In genomic region chr10:3542185-3542611, GRCh38 we compare ENCODE assay signal across 10 cellular contexts.
DNase-seq lines count a peak whose midpoint lies in the region; ATAC-seq and TF ChIP-seq lines count a peak whose summit lies in the region.
"Had no signal": no experiment of that assay in that cellular context is flagged by ENCODE, and none has a peak within 500 bp of the region (broad histone marks: within the 10 kb centered on the region; RNA-seq: fewer than 3 reads in every experiment).

No MANE protein-coding gene starts in this region.

- intact Hi-C loops in sigmoid colon (cut with DNase I), result no loop called here

- peak overlapping the region; percentile 65; the same call in 1 of the 2 replicates for H3K4me2 ChIP-seq in SK-N-SH

- peaks cover 3% of the 10 kb centered on the region for H3K9me3 Mint-ChIP-seq in stimulated activated memory B cell treated with anti-CD40 and anti-IgM and Interleukin-4, amounts not matched to agents 10 μg/mL and 1 μg/mL and 100 μg/mL, for 72 hours
- peaks cover 6% of the 10 kb centered on the region for H3K9me3 Mint-ChIP-seq in glutamatergic neuron (ENCODE audit: unreplicated experiment)

- H3K4me3 ChIP-seq in SK-N-SH (ENCODE audit: low read depth in 2 of 2, low read length in 1 of 2), result no peak overlapping the region
- H3K4me3 ChIP-seq in sigmoid colon, result no peak overlapping the region

- no peak for ATAC-seq in stimulated activated memory B cell treated with anti-CD40 and anti-IgM and Interleukin-4, amounts not matched to agents 10 μg/mL and 1 μg/mL and 100 μg/mL, for 72 hours
- ATAC-seq in GM19023 (IDR thresholded peaks at IDR 0.05; ENCODE audit: unreplicated experiment), result no peak

- DNase-seq in EL (peak; percentile 82), SK-N-SH (no peak), fibroblast of gingiva (ENCODE audit: low read depth) (peak; percentile 88), sigmoid colon (no peak), glutamatergic neuron (no peak)
- no peak for DNase-seq in activated CD8-positive, alpha-beta memory T cell treated with anti-CD3 and anti-CD28 coated beads, Interleukin-2, amount 50 U/mL, for 4 hours
- DNase-seq: CD4-positive, CD25-positive, alpha-beta regulatory T cell; NCI-H187 treated with DMSO at 0.1 percent for 48 hours had no signal

- no peak overlapping the region for H3K27ac Mint-ChIP-seq in stimulated activated memory B cell treated with anti-CD40 and anti-IgM and Interleukin-4, amounts not matched to agents 10 μg/mL and 1 μg/mL and 100 μg/mL, for 72 hours
- H3K27ac Mint-ChIP-seq in glutamatergic neuron (ENCODE audit: unreplicated experiment), result no peak overlapping the region
- H3K27ac Mint-ChIP-seq: CD4-positive, CD25-positive, alpha-beta regulatory T cell had no signal

- TF ChIP-seq EP300 in SK-N-SH (IDR thresholded peaks at IDR 0.05; ENCODE audit: borderline replicate concordance in 1 of 2, low read depth in 1 of 2, low read length in 1 of 2) (peak in 1 of 2 experiments; percentile 68; a peak in 2 of 4 replicates), sigmoid colon (IDR thresholded peaks at IDR 0.05) (no peak)

- peaks cover 23% of the 10 kb centered on the region for H3F3A ChIP-seq in SK-N-SH (replicated peaks; ENCODE audit: insufficient read depth)

- H3K36me3 ChIP-seq in SK-N-SH (replicated peaks in 1 of 2; ENCODE audit: control insufficient read depth in 1 of 2, insufficient read depth in 2 of 2, low read length in 1 of 2), result no peaks in the 10 kb centered on the region
- no peaks in the 10 kb centered on the region for H3K36me3 ChIP-seq in sigmoid colon

- H3K27me3 ChIP-seq in SK-N-SH (ENCODE audit: insufficient read depth) (no peaks in the 10 kb centered on the region), sigmoid colon (no peaks in the 10 kb centered on the region)

- TF ChIP-seq POLR2A in sigmoid colon (IDR thresholded peaks at IDR 0.05), result no peak

- TF ChIP-seq CTCF in SK-N-SH (IDR thresholded peaks at IDR 0.05) (no peak), sigmoid colon (IDR thresholded peaks at IDR 0.05) (no peak), glutamatergic neuron (IDR thresholded peaks at IDR 0.05; ENCODE audit: partially characterized antibody, unreplicated experiment) (no peak)

- no peaks in the 10 kb centered on the region for H3K9me2 ChIP-seq in SK-N-SH

- H3K4me1 Mint-ChIP-seq in stimulated activated memory B cell treated with anti-CD40 and anti-IgM and Interleukin-4, amounts not matched to agents 10 μg/mL and 1 μg/mL and 100 μg/mL, for 72 hours, result no peaks in the 10 kb centered on the region
- no peaks in the 10 kb centered on the region for H3K4me1 Mint-ChIP-seq in glutamatergic neuron (ENCODE audit: low read depth, unreplicated experiment)
- H3K4me1 Mint-ChIP-seq: CD4-positive, CD25-positive, alpha-beta regulatory T cell had no signal

- H2AFZ ChIP-seq in SK-N-SH (ENCODE audit: low read depth), result peak overlapping the region; percentile 32; the same call in 1 of the 2 replicates

- H3K79me2 ChIP-seq in SK-N-SH (ENCODE audit: insufficient read depth), result no peaks in the 10 kb centered on the region

- no peaks in the 10 kb centered on the region for H4K20me1 ChIP-seq in SK-N-SH (ENCODE audit: insufficient read depth)

- H3K4me1 ChIP-seq in SK-N-SH (ENCODE audit: control insufficient read depth in 1 of 2, insufficient read depth in 2 of 2, low read depth in 1 of 2, low read length in 1 of 2) (peaks cover 2 to 24% of the 10 kb centered on the region in 2 experiments; a peak in 3 of 4 replicates), sigmoid colon (peaks cover 0 to 31% (median 26%) of the 10 kb centered on the region in 4 donors)

- no peak overlapping the region for H3K4me3 Mint-ChIP-seq in stimulated activated memory B cell treated with anti-CD40 and anti-IgM and Interleukin-4, amounts not matched to agents 10 μg/mL and 1 μg/mL and 100 μg/mL, for 72 hours
- H3K4me3 Mint-ChIP-seq in glutamatergic neuron (ENCODE audit: unreplicated experiment), result no peak overlapping the region
- H3K4me3 Mint-ChIP-seq: CD4-positive, CD25-positive, alpha-beta regulatory T cell had no signal

- POLR2A ChIA-PET in SK-N-SH (lab: Yijun Ruan, JAX), result no interaction called here

- H3K9ac ChIP-seq in SK-N-SH, result peak overlapping the region; percentile 45; the same call in 1 of the 2 replicates

- H3K27ac ChIP-seq in SK-N-SH (ENCODE audit: low read depth in 2 of 2, low read length in 1 of 2) (peak overlapping the region in 1 of 2 experiments; percentile 95; a peak in 2 of 4 replicates), sigmoid colon (peak overlapping the region in 3 of 4 donors; percentile 38 to 48 (median 43))

- WGBS in SK-N-SH (ENCODE audit: low lambda C conversion rate), result 29% methylated on average over 5 of the region's 5 CpGs
- 85 to 87% methylated on average over 5 of the region's 5 CpGs for WGBS in sigmoid colon, 2 donors

- no peaks in the 10 kb centered on the region for H3K9me3 ChIP-seq in SK-N-SH
- no peaks in the 10 kb centered on the region for H3K9me3 ChIP-seq in sigmoid colon

- no peak for TF ChIP-seq RAD21 in SK-N-SH (IDR thresholded peaks at IDR 0.05; ENCODE audit: low read length)

- no peaks in the 10 kb centered on the region for H3K36me3 Mint-ChIP-seq in stimulated activated memory B cell treated with anti-CD40 and anti-IgM and Interleukin-4, amounts not matched to agents 10 μg/mL and 1 μg/mL and 100 μg/mL, for 72 hours
- H3K36me3 Mint-ChIP-seq in glutamatergic neuron (ENCODE audit: unreplicated experiment), result no peaks in the 10 kb centered on the region
- H3K36me3 Mint-ChIP-seq: CD4-positive, CD25-positive, alpha-beta regulatory T cell had no signal

- no peaks in the 10 kb centered on the region for H3K27me3 Mint-ChIP-seq in stimulated activated memory B cell treated with anti-CD40 and anti-IgM and Interleukin-4, amounts not matched to agents 10 μg/mL and 1 μg/mL and 100 μg/mL, for 72 hours
- H3K27me3 Mint-ChIP-seq in glutamatergic neuron (ENCODE audit: unreplicated experiment), result no peaks in the 10 kb centered on the region

- CTCF ChIA-PET in SK-N-SH (lab: Yijun Ruan, JAX), result no interaction called here

TF ChIP-seq in SK-N-SH, 30 proteins besides CTCF, POLR2A, EP300 and RAD21 (continues in another document):
- TF ChIP-seq TAF1 (IDR thresholded peaks at IDR 0.05; ENCODE audit: borderline replicate concordance, low read depth, low read length), result no peak
- no peak for TF ChIP-seq SIN3A (IDR thresholded peaks at IDR 0.05; ENCODE audit: borderline replicate concordance, low read depth, low read length)
- TF ChIP-seq RXRA (IDR thresholded peaks at IDR 0.05; ENCODE audit: borderline replicate concordance, low read depth), result peak; percentile 28; the same call in 1 of the 2 replicates
- TF ChIP-seq MEF2A (IDR thresholded peaks at IDR 0.05; ENCODE audit: borderline replicate concordance, low read depth), result peak; percentile 43; the same call in 1 of the 2 replicates
- peak; percentile 57 for TF ChIP-seq NFIC (IDR thresholded peaks at IDR 0.05; ENCODE audit: borderline replicate concordance)
- TF ChIP-seq, protein P1, sequence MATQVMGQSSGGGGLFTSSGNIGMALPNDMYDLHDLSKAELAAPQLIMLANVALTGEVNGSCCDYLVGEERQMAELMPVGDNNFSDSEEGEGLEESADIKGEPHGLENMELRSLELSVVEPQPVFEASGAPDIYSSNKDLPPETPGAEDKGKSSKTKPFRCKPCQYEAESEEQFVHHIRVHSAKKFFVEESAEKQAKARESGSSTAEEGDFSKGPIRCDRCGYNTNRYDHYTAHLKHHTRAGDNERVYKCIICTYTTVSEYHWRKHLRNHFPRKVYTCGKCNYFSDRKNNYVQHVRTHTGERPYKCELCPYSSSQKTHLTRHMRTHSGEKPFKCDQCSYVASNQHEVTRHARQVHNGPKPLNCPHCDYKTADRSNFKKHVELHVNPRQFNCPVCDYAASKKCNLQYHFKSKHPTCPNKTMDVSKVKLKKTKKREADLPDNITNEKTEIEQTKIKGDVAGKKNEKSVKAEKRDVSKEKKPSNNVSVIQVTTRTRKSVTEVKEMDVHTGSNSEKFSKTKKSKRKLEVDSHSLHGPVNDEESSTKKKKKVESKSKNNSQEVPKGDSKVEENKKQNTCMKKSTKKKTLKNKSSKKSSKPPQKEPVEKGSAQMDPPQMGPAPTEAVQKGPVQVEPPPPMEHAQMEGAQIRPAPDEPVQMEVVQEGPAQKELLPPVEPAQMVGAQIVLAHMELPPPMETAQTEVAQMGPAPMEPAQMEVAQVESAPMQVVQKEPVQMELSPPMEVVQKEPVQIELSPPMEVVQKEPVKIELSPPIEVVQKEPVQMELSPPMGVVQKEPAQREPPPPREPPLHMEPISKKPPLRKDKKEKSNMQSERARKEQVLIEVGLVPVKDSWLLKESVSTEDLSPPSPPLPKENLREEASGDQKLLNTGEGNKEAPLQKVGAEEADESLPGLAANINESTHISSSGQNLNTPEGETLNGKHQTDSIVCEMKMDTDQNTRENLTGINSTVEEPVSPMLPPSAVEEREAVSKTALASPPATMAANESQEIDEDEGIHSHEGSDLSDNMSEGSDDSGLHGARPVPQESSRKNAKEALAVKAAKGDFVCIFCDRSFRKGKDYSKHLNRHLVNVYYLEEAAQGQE (IDR thresholded peaks at IDR 0.05; ENCODE audit: low read depth, low read length), result peak; percentile 29; the same call in 1 of the 2 replicates
- TF ChIP-seq FOXJ3 (CRISPR knock-in tag; IDR thresholded peaks at IDR 0.05), result no peak
- peak; percentile 78 for TF ChIP-seq PBX3 (IDR thresholded peaks at IDR 0.05)
- peak; percentile 80 for TF ChIP-seq TCF12 (IDR thresholded peaks at IDR 0.05)
- TF ChIP-seq CHD2 (IDR thresholded peaks at IDR 0.05; ENCODE audit: low read length, partially characterized antibody), result no peak
- TF ChIP-seq GATA2 (CRISPR knock-in tag; IDR thresholded peaks at IDR 0.05), result no peak
- peak; percentile 57 for TF ChIP-seq MAX (IDR thresholded peaks at IDR 0.05; ENCODE audit: low read depth)
- TF ChIP-seq NRF1 (IDR thresholded peaks at IDR 0.05; ENCODE audit: low read depth, low read length), result no peak
- TF ChIP-seq TEAD4 (IDR thresholded peaks at IDR 0.05; ENCODE audit: borderline replicate concordance, insufficient read depth), result 0 out of 2 replicates have a peak, but pooled peaks have one; percentile 39
- TF ChIP-seq FOSL2 (IDR thresholded peaks at IDR 0.05; ENCODE audit: borderline replicate concordance, low read depth), result peak; percentile 85
- TF ChIP-seq ELF1 (IDR thresholded peaks at IDR 0.05), result no peak

Comparison
In these comparisons a context has a peak if more than half of its experiments do, and no peak if none do; other contexts are left out.
1. DNase-seq: peak in EL (single experiment) and fibroblast of gingiva (single experiment); none in SK-N-SH (single experiment), sigmoid colon (single experiment), activated CD8-positive, alpha-beta memory T cell treated with anti-CD3 and anti-CD28 coated beads, Interleukin-2, amount 50 U/mL, for 4 hours (single experiment) and glutamatergic neuron (single experiment).